Comparison of ENCODE assay signal across 16 cellular contexts in the genomic region with DNA sequence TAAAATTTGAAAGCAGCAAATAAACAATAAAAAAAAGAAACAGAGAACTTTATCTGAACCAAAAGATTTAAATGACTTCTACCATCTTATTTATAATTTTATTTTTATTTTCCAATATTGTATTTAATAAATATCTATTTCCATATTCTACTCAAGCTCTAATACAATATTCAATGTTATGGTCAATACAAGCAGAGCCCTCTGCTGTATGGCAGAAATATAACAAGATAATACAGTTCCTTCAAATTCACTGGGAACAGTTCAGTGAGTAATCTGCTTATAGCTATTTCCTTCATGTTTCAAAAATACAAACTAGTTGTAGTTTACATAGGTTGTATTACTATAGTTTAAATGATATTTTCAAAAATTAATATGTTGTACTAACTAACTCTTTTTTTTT.
A peak's percentile ranks its signal among the peaks of the same experiment; 100 is the strongest.
DNase-seq lines count a peak whose midpoint lies in the region; ATAC-seq, FAIRE-seq and TF ChIP-seq lines count a peak whose summit lies in the region.
"Had no signal": no experiment of that assay in that cellular context is flagged by ENCODE, and none has a peak within 500 bp of the region (broad histone marks: within the 10 kb centered on the region; RNA-seq: fewer than 3 reads in every experiment).

No MANE protein-coding gene starts in this region.

- CTCF ChIA-PET in HepG2 (lab: Yijun Ruan, JAX; ENCODE audit: low intra/inter-chr PET ratio, low total read pairs), result no interaction called here

- H3K36me3 ChIP-seq in right lobe of liver, result no peaks in the 10 kb centered on the region
- no peaks in the 10 kb centered on the region for H3K36me3 ChIP-seq in HepG2 (replicated peaks in 1 of 2; ENCODE audit: control insufficient read depth in 1 of 2, insufficient read depth in 2 of 2, low read length in 2 of 2)
- no peaks in the 10 kb centered on the region for H3K36me3 ChIP-seq in OCI-LY1 (ENCODE audit: insufficient read depth, low read length)
- H3K36me3 ChIP-seq: neutrophil, SJCRH30 had no signal

- no peak for TF ChIP-seq EP300 in HepG2 (IDR thresholded peaks at IDR 0.05; ENCODE audit: low read depth in 2 of 2, low read length in 2 of 2)
- TF ChIP-seq EP300 in HepG2 (CRISPR knock-in tag; IDR thresholded peaks at IDR 0.05; ENCODE audit: borderline replicate concordance), result no peak

- TF ChIP-seq POLR2A in right lobe of liver (IDR thresholded peaks at IDR 0.05) (no peak), HepG2 (IDR thresholded peaks at IDR 0.05; ENCODE audit: insufficient read depth in 1 of 2, low read depth in 2 of 2, low read length in 2 of 2) (no peak)

- DNase-seq in right lobe of liver (no peak), HepG2 (ENCODE audit: low spot score) (no peak), choroid plexus epithelial cell (ENCODE audit: low read depth) (peak; percentile 0), type B pancreatic cell (ENCODE audit: extremely low spot score, unreplicated experiment) (no peak), cerebellum (ENCODE audit: low spot score) (no peak), activated gamma-delta T cell treated with Interleukin-2 at 50 U/mL for 16 hours (no peak)
- no peak for DNase-seq in activated naive CD8-positive, alpha-beta T cell treated with anti-CD3 and anti-CD28 coated beads for 36 hours
- DNase-seq: activated T-cell treated with anti-CD3 and anti-CD28 coated beads, Interleukin-2, amount 50 U/mL, for 1 hour; CD8-positive, alpha-beta T cell; cortex of kidney; GF-D8; SJCRH30 had no signal

- no peaks in the 10 kb centered on the region for H3F3A ChIP-seq in OCI-LY1 (ENCODE audit: insufficient read depth, low read length)

- H3K27ac ChIP-seq in right lobe of liver (no peak overlapping the region), HepG2 (ENCODE audit: extremely low read length, insufficient read depth, low read length) (no peak overlapping the region), OCI-LY1 (ENCODE audit: low read depth, low read length, poor library complexity, severe bottlenecking) (no peak overlapping the region)
- H3K27ac ChIP-seq: neutrophil, SJCRH30 had no signal

- H3K4me3 Mint-ChIP-seq in type B pancreatic cell, result no peak overlapping the region
- H3K4me3 Mint-ChIP-seq in activated naive CD8-positive, alpha-beta T cell treated with anti-CD3 and anti-CD28 coated beads for 36 hours, result no peak overlapping the region
- H3K4me3 Mint-ChIP-seq: CD8-positive, alpha-beta T cell had no signal

- H3K9me3 Mint-ChIP-seq in type B pancreatic cell, result no peaks in the 10 kb centered on the region
- H3K9me3 Mint-ChIP-seq in activated naive CD8-positive, alpha-beta T cell treated with anti-CD3 and anti-CD28 coated beads for 36 hours, result peaks cover 22% of the 10 kb centered on the region

- H3K27ac Mint-ChIP-seq in type B pancreatic cell, result no peak overlapping the region
- H3K27ac Mint-ChIP-seq in activated naive CD8-positive, alpha-beta T cell treated with anti-CD3 and anti-CD28 coated beads for 36 hours, result no peak overlapping the region
- H3K27ac Mint-ChIP-seq: CD8-positive, alpha-beta T cell had no signal

- intact Hi-C loops in right lobe of liver (cut with DNase I), result no loop called here
- intact Hi-C loops in HepG2 (cut with micrococcal nuclease; ENCODE audit: unreplicated experiment), result no loop called here

- H2AFZ ChIP-seq in HepG2 (ENCODE audit: low read length) (no peak overlapping the region), OCI-LY1 (ENCODE audit: low read length) (no peak overlapping the region)

- H4K20me1 ChIP-seq in HepG2 (ENCODE audit: insufficient read depth, low read length) (no peaks in the 10 kb centered on the region), OCI-LY1 (ENCODE audit: insufficient read depth, low read length) (no peaks in the 10 kb centered on the region)

- in situ Hi-C loops in HepG2 (cut with HindIII; ENCODE audit: extremely low pct_ligation_motif_present, low pct_unique_long_range_greater_than_20kb), result no loop called here

- no peak for ATAC-seq in right lobe of liver
- ATAC-seq in HepG2, result no peak
- ATAC-seq: CD8-positive, alpha-beta T cell had no signal

- TF ChIP-seq CTCF in right lobe of liver (IDR thresholded peaks at IDR 0.05) (peak in 3 of 4 donors; percentile 11 to 30 (median 12)), HepG2 (CRISPR knock-in tag; IDR thresholded peaks at IDR 0.05) (no peak), OCI-LY1 (IDR thresholded peaks at IDR 0.05; ENCODE audit: low read length) (0 out of 2 replicates have a peak, but pooled peaks have one; percentile 10), choroid plexus epithelial cell (conservative IDR thresholded peaks at IDR 0.05; ENCODE audit: low read depth, low read length) (no peak), type B pancreatic cell (conservative IDR thresholded peaks at IDR 0.05) (peak; percentile 48)

- BruUV-seq in HepG2 (replicated peaks; lab: Mats Ljungman, UMichigan), result no TSS peak

- H3K79me2 ChIP-seq in HepG2 (ENCODE audit: insufficient read depth, low read length) (no peaks in the 10 kb centered on the region), OCI-LY1 (ENCODE audit: insufficient read depth, low read length) (no peaks in the 10 kb centered on the region)

- FAIRE-seq in HepG2 (lab: Jason Lieb, UNC), result no peak
- FAIRE-seq: GM18507, H1 had no signal

- no peaks in the 10 kb centered on the region for H3K9me2 ChIP-seq in OCI-LY1 (ENCODE audit: low read depth, low read length)

- no peaks in the 10 kb centered on the region for H3K9me3 ChIP-seq in right lobe of liver
- H3K9me3 ChIP-seq in HepG2 (ENCODE audit: low read length), result peaks cover 30% of the 10 kb centered on the region
- 0 out of 2 replicates have a peak, but pooled peaks cover 3% of the 10 kb centered on the region for H3K9me3 ChIP-seq in OCI-LY1 (ENCODE audit: low read length)
- H3K9me3 ChIP-seq: neutrophil, SJCRH30 had no signal

- no peaks in the 10 kb centered on the region for H3K36me3 Mint-ChIP-seq in type B pancreatic cell
- H3K36me3 Mint-ChIP-seq in activated naive CD8-positive, alpha-beta T cell treated with anti-CD3 and anti-CD28 coated beads for 36 hours, result no peaks in the 10 kb centered on the region
- H3K36me3 Mint-ChIP-seq: CD8-positive, alpha-beta T cell had no signal

- POLR2A ChIA-PET in HepG2 (lab: Yijun Ruan, JAX), result no interaction called here

- H3K4me1 Mint-ChIP-seq in type B pancreatic cell (ENCODE audit: unreplicated experiment), result no peaks in the 10 kb centered on the region
- H3K4me1 Mint-ChIP-seq in activated naive CD8-positive, alpha-beta T cell treated with anti-CD3 and anti-CD28 coated beads for 36 hours, result no peaks in the 10 kb centered on the region

- TF ChIP-seq RAD21 in HepG2 (CRISPR knock-in tag; IDR thresholded peaks at IDR 0.05), result no peak

- H3K9ac ChIP-seq in HepG2 (ENCODE audit: insufficient read depth, low read depth, low read length), result no peak overlapping the region
- H3K9ac ChIP-seq in OCI-LY1 (ENCODE audit: low read length), result no peak overlapping the region

- no peaks in the 10 kb centered on the region for H3K27me3 Mint-ChIP-seq in type B pancreatic cell
- H3K27me3 Mint-ChIP-seq in activated naive CD8-positive, alpha-beta T cell treated with anti-CD3 and anti-CD28 coated beads for 36 hours, result no peaks in the 10 kb centered on the region

- no peaks in the 10 kb centered on the region for H3K27me3 ChIP-seq in right lobe of liver
- H3K27me3 ChIP-seq in HepG2 (ENCODE audit: control insufficient read depth in 1 of 2, insufficient read depth in 2 of 2, low read length in 2 of 2), result no peaks in the 10 kb centered on the region
- H3K27me3 ChIP-seq in OCI-LY1 (ENCODE audit: insufficient read depth, low read length), result no peaks in the 10 kb centered on the region
- H3K27me3 ChIP-seq: neutrophil, SJCRH30 had no signal

- H3K4me1 ChIP-seq in right lobe of liver (no peaks in the 10 kb centered on the region), HepG2 (ENCODE audit: insufficient read depth, low read length) (no peaks in the 10 kb centered on the region), OCI-LY1 (ENCODE audit: insufficient read depth, low read length, severe bottlenecking) (no peaks in the 10 kb centered on the region)
- H3K4me1 ChIP-seq: SJCRH30 had no signal

- H3K4me3 ChIP-seq in right lobe of liver (no peak overlapping the region), HepG2 (replicated peaks in 1 of 3; ENCODE audit: insufficient read depth in 1 of 3, low read depth in 2 of 3, low read length in 3 of 3) (no peak overlapping the region), OCI-LY1 (ENCODE audit: low read depth, low read length, poor library complexity, severe bottlenecking) (no peak overlapping the region), choroid plexus epithelial cell (ENCODE audit: low read depth, low read length) (no peak overlapping the region)
- H3K4me3 ChIP-seq: SJCRH30 had no signal

- H3K4me2 ChIP-seq in HepG2 (ENCODE audit: low read depth, low read length) (no peak overlapping the region), OCI-LY1 (ENCODE audit: low read length) (no peak overlapping the region)

TF ChIP-seq in HepG2, 621 proteins besides CTCF, POLR2A, EP300 and RAD21 (continues in another document):
- TF ChIP-seq SETDB1 (CRISPR knock-in tag; IDR thresholded peaks at IDR 0.05; ENCODE audit: borderline replicate concordance), result no peak
- no peak for TF ChIP-seq MAFG (CRISPR knock-in tag; IDR thresholded peaks at IDR 0.05)
- TF ChIP-seq MEIS2 (CRISPR knock-in tag; IDR thresholded peaks at IDR 0.05), result no peak
- no peak for TF ChIP-seq ZFP62 (CRISPR knock-in tag; IDR thresholded peaks at IDR 0.05)
- TF ChIP-seq NR2F2 (IDR thresholded peaks at IDR 0.05; ENCODE audit: borderline replicate concordance, low read depth), result no peak
- no peak for TF ChIP-seq ETV5 (CRISPR knock-in tag; IDR thresholded peaks at IDR 0.05; ENCODE audit: borderline replicate concordance)
- no peak for TF ChIP-seq CENPT (CRISPR knock-in tag; IDR thresholded peaks at IDR 0.05; ENCODE audit: low read depth)
- TF ChIP-seq ZNF496 (CRISPR knock-in tag; IDR thresholded peaks at IDR 0.05; ENCODE audit: insufficient replicate concordance), result no peak
- TF ChIP-seq ZNF547 (CRISPR knock-in tag; IDR thresholded peaks at IDR 0.05), result no peak
- TF ChIP-seq ZNF317 (CRISPR knock-in tag; IDR thresholded peaks at IDR 0.05), result no peak
- TF ChIP-seq KAT8 (CRISPR knock-in tag; IDR thresholded peaks at IDR 0.05), result no peak
- TF ChIP-seq JARID2 (CRISPR knock-in tag; IDR thresholded peaks at IDR 0.05; ENCODE audit: insufficient replicate concordance), result no peak
- TF ChIP-seq SRF (IDR thresholded peaks at IDR 0.05; ENCODE audit: low read depth, low read length), result no peak
- TF ChIP-seq ARHGAP35 (CRISPR knock-in tag; IDR thresholded peaks at IDR 0.05; ENCODE audit: borderline replicate concordance), result no peak
- no peak for TF ChIP-seq ZNF446 (CRISPR knock-in tag; IDR thresholded peaks at IDR 0.05)

Comparison
In these comparisons a context has a peak if more than half of its experiments do, and no peak if none do; other contexts are left out.
1. CTCF ChIP-seq: peak in right lobe of liver (3 of 4), OCI-LY1 (single experiment) and type B pancreatic cell (single experiment); none in HepG2 (single experiment) and choroid plexus epithelial cell (single experiment).